In the genomic region with DNA sequence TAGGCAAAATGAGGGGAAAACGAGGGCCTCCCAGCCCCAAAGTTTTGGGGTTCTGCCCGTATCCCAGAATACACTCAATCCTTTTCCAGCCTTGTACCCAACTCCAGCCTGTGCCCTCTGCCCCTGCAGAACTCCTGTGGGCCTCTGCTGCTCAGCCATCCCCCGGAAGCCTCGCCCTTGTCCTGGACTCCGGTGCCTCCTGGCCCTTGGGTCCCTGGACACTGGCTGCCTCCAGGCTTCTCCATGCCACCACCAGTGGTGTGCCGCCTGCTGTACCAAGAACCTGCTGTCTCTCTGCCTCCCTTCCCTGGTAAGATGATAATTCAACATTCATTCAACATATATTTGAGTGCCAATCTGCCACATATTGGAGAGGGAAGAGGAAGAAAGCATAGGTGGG, we compare ENCODE assay signal across 1 cellular context.
TF ChIP-seq lines count a peak whose summit lies in the region.

No MANE protein-coding gene starts in this region.

TF ChIP-seq in GM23338, 12 proteins besides CTCF, POLR2A, EP300 and RAD21:
- TF ChIP-seq ZNF331 (CRISPR knock-in tag; IDR thresholded peaks at IDR 0.05; ENCODE audit: low read depth) (no peak), EZH2 (IDR thresholded peaks at IDR 0.05; ENCODE audit: low read depth, unreplicated experiment) (no peak), POLR2AphosphoS5 (IDR thresholded peaks at IDR 0.05; ENCODE audit: low read depth) (no peak), EZH2phosphoT487 (IDR thresholded peaks at IDR 0.05; ENCODE audit: unreplicated experiment) (no peak), ZNF114 (CRISPR knock-in tag; IDR thresholded peaks at IDR 0.05) (no peak), CREB1 (CRISPR knock-in tag; IDR thresholded peaks at IDR 0.05; ENCODE audit: low read depth) (no peak), JUNB (IDR thresholded peaks at IDR 0.05; ENCODE audit: unreplicated experiment) (no peak), STAT1 (IDR thresholded peaks at IDR 0.05; ENCODE audit: unreplicated experiment) (no peak), NANOG (IDR thresholded peaks at IDR 0.05; ENCODE audit: borderline replicate concordance) (no peak)
- TF ChIP-seq, protein P1, sequence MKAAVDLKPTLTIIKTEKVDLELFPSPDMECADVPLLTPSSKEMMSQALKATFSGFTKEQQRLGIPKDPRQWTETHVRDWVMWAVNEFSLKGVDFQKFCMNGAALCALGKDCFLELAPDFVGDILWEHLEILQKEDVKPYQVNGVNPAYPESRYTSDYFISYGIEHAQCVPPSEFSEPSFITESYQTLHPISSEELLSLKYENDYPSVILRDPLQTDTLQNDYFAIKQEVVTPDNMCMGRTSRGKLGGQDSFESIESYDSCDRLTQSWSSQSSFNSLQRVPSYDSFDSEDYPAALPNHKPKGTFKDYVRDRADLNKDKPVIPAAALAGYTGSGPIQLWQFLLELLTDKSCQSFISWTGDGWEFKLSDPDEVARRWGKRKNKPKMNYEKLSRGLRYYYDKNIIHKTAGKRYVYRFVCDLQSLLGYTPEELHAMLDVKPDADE (IDR thresholded peaks at IDR 0.05): no peak
- TF ChIP-seq, protein P2, sequence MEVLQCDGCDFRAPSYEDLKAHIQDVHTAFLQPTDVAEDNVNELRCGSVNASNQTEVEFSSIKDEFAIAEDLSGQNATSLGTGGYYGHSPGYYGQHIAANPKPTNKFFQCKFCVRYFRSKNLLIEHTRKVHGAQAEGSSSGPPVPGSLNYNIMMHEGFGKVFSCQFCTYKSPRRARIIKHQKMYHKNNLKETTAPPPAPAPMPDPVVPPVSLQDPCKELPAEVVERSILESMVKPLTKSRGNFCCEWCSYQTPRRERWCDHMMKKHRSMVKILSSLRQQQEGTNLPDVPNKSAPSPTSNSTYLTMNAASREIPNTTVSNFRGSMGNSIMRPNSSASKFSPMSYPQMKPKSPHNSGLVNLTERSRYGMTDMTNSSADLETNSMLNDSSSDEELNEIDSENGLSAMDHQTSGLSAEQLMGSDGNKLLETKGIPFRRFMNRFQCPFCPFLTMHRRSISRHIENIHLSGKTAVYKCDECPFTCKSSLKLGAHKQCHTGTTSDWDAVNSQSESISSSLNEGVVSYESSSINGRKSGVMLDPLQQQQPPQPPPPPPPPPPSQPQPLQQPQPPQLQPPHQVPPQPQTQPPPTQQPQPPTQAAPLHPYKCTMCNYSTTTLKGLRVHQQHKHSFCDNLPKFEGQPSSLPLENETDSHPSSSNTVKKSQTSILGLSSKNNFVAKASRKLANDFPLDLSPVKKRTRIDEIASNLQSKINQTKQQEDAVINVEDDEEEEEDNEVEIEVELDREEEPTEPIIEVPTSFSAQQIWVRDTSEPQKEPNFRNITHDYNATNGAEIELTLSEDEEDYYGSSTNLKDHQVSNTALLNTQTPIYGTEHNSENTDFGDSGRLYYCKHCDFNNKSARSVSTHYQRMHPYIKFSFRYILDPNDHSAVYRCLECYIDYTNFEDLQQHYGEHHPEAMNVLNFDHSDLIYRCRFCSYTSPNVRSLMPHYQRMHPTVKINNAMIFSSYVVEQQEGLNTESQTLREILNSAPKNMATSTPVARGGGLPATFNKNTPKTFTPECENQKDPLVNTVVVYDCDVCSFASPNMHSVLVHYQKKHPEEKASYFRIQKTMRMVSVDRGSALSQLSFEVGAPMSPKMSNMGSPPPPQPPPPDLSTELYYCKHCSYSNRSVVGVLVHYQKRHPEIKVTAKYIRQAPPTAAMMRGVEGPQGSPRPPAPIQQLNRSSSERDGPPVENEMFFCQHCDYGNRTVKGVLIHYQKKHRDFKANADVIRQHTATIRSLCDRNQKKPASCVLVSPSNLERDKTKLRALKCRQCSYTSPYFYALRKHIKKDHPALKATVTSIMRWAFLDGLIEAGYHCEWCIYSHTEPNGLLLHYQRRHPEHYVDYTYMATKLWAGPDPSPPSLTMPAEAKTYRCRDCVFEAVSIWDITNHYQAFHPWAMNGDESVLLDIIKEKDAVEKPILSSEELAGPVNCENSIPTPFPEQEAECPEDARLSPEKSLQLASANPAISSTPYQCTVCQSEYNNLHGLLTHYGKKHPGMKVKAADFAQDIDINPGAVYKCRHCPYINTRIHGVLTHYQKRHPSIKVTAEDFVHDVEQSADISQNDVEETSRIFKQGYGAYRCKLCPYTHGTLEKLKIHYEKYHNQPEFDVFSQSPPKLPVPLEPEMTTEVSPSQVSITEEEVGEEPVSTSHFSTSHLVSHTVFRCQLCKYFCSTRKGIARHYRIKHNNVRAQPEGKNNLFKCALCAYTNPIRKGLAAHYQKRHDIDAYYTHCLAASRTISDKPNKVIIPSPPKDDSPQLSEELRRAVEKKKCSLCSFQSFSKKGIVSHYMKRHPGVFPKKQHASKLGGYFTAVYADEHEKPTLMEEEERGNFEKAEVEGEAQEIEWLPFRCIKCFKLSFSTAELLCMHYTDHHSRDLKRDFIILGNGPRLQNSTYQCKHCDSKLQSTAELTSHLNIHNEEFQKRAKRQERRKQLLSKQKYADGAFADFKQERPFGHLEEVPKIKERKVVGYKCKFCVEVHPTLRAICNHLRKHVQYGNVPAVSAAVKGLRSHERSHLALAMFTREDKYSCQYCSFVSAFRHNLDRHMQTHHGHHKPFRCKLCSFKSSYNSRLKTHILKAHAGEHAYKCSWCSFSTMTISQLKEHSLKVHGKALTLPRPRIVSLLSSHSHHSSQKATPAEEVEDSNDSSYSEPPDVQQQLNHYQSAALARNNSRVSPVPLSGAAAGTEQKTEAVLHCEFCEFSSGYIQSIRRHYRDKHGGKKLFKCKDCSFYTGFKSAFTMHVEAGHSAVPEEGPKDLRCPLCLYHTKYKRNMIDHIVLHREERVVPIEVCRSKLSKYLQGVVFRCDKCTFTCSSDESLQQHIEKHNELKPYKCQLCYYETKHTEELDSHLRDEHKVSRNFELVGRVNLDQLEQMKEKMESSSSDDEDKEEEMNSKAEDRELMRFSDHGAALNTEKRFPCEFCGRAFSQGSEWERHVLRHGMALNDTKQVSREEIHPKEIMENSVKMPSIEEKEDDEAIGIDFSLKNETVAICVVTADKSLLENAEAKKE (CRISPR knock-in tag; IDR thresholded peaks at IDR 0.05): no peak
- TF ChIP-seq, protein P3, sequence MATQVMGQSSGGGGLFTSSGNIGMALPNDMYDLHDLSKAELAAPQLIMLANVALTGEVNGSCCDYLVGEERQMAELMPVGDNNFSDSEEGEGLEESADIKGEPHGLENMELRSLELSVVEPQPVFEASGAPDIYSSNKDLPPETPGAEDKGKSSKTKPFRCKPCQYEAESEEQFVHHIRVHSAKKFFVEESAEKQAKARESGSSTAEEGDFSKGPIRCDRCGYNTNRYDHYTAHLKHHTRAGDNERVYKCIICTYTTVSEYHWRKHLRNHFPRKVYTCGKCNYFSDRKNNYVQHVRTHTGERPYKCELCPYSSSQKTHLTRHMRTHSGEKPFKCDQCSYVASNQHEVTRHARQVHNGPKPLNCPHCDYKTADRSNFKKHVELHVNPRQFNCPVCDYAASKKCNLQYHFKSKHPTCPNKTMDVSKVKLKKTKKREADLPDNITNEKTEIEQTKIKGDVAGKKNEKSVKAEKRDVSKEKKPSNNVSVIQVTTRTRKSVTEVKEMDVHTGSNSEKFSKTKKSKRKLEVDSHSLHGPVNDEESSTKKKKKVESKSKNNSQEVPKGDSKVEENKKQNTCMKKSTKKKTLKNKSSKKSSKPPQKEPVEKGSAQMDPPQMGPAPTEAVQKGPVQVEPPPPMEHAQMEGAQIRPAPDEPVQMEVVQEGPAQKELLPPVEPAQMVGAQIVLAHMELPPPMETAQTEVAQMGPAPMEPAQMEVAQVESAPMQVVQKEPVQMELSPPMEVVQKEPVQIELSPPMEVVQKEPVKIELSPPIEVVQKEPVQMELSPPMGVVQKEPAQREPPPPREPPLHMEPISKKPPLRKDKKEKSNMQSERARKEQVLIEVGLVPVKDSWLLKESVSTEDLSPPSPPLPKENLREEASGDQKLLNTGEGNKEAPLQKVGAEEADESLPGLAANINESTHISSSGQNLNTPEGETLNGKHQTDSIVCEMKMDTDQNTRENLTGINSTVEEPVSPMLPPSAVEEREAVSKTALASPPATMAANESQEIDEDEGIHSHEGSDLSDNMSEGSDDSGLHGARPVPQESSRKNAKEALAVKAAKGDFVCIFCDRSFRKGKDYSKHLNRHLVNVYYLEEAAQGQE (IDR thresholded peaks at IDR 0.05; ENCODE audit: unreplicated experiment): no peak
TF ChIP-seq in GM23338: peak in this region for 0.
